ENCODE assay signal across 1 cellular context in genomic region chr2:235727186-235727585, GRCh38.
TF ChIP-seq lines count a peak whose summit lies in the region.

No MANE protein-coding gene starts in this region.

TF ChIP-seq in WTC11, 78 proteins besides CTCF, POLR2A, EP300 and RAD21:
- TF ChIP-seq TP53 (CRISPR knock-in tag; IDR thresholded peaks at IDR 0.05) (no peak), TEAD4 (CRISPR knock-in tag; IDR thresholded peaks at IDR 0.05) (no peak)
